ENCODE assay signal across 8 cellular contexts in genomic region chr13:45120967-45121366, GRCh38. TPM values are rescaled to one million over a fixed set of nuclear protein-coding genes. Genes with fewer than 3 reads are reported as not detected.
DNase-seq lines count a peak whose midpoint lies in the region; ATAC-seq and TF ChIP-seq lines count a peak whose summit lies in the region.

No MANE protein-coding gene starts in this region.

- WGBS in HUES64, result 2% methylated on average over 7 of the region's 7 CpGs

- H3K9ac ChIP-seq in HUES64 (ENCODE audit: low read depth, low read length) (peak overlapping the region; percentile 92), neural cell (ENCODE audit: low read length) (peak overlapping the region; percentile 69)

- TF ChIP-seq EP300 in neural cell (conservative IDR thresholded peaks at IDR 0.05; ENCODE audit: poor library complexity, severe bottlenecking), result no peak

- TF ChIP-seq RAD21 in neural cell (conservative IDR thresholded peaks at IDR 0.05), result no peak

- peaks cover 10% of the 10 kb centered on the region for H3K4me1 Mint-ChIP-seq in activated CD4-positive, alpha-beta T cell treated with anti-CD3 and anti-CD28 coated beads for 36 hours

- H3K4me3 ChIP-seq in HUES64 (ENCODE audit: low read length) (peak overlapping the region; percentile 87), neural cell (ENCODE audit: low read length) (peak overlapping the region; percentile 81)
- H3K4me3 ChIP-seq in effector memory CD4-positive, alpha-beta T cell (ENCODE audit: insufficient read depth, low read depth, low read length, poor library complexity, severe bottlenecking), result peak overlapping the region; percentile 98

- H3K27me3 Mint-ChIP-seq in activated CD4-positive, alpha-beta T cell treated with anti-CD3 and anti-CD28 coated beads for 36 hours, result no peaks in the 10 kb centered on the region

- peak overlapping the region; percentile 77 for H2AFZ ChIP-seq in neural cell (ENCODE audit: low read depth, low read length)

- TF ChIP-seq CTCF in C4-2B (conservative IDR thresholded peaks at IDR 0.05), result no peak
- TF ChIP-seq CTCF in neural cell (IDR thresholded peaks at IDR 0.05; ENCODE audit: poor library complexity, severe bottlenecking), result no peak

- H4K20me1 ChIP-seq in neural cell (ENCODE audit: insufficient read depth), result no peaks in the 10 kb centered on the region

- H3K27me3 ChIP-seq in HUES64 (ENCODE audit: insufficient read depth, low read length), result no peaks in the 10 kb centered on the region
- H3K27me3 ChIP-seq in effector memory CD4-positive, alpha-beta T cell (replicated peaks; ENCODE audit: control insufficient read depth, insufficient read depth, low read length, poor library complexity, severe bottlenecking), result no peaks in the 10 kb centered on the region
- H3K27me3 ChIP-seq in neural cell (ENCODE audit: insufficient read depth, low read depth, low read length), result peaks cover 2% of the 10 kb centered on the region

- H3K9me3 Mint-ChIP-seq in activated CD4-positive, alpha-beta T cell treated with anti-CD3 and anti-CD28 coated beads for 36 hours (ENCODE audit: low read depth), result no peaks in the 10 kb centered on the region

- peak overlapping the region; percentile 89 for H3K4me2 ChIP-seq in neural cell (ENCODE audit: low read length)

- CTCF ChIA-PET in activated CD4-positive, alpha-beta T cell treated with anti-CD3 and anti-CD28 coated beads for 36 hours (lab: Charles Lee), result interaction anchor here (1.0 to 1.5 kb wide), 2 partner anchors 10 to 219 kb away, joined by 3 read pairs; partner anchors contain the start of gene TPT1

- H3K36me3 Mint-ChIP-seq in activated CD4-positive, alpha-beta T cell treated with anti-CD3 and anti-CD28 coated beads for 36 hours (ENCODE audit: low read depth), result no peaks in the 10 kb centered on the region

- H3K27ac ChIP-seq in C4-2B (peak overlapping the region; percentile 84), HUES64 (ENCODE audit: low read depth, low read length) (peak overlapping the region; percentile 93), neural cell (ENCODE audit: low read length) (peak overlapping the region; percentile 69)
- peak overlapping the region; percentile 93 for H3K27ac ChIP-seq in effector memory CD4-positive, alpha-beta T cell (ENCODE audit: insufficient read depth, low read length, poor library complexity, severe bottlenecking)

- no peaks in the 10 kb centered on the region for H3K9me2 ChIP-seq in neural cell (ENCODE audit: insufficient read depth, low read length)

- POLR2A ChIA-PET in activated CD4-positive, alpha-beta T cell treated with anti-CD3 and anti-CD28 coated beads for 36 hours (lab: Charles Lee), result no interaction called here

- H3K79me2 ChIP-seq in neural cell (replicated peaks; ENCODE audit: insufficient read depth, low read length), result peaks cover 33% of the 10 kb centered on the region

- H3K36me3 ChIP-seq in HUES64 (ENCODE audit: insufficient read depth, low read length) (peaks cover 5% of the 10 kb centered on the region), neural cell (ENCODE audit: insufficient read depth, low read length) (no peaks in the 10 kb centered on the region)
- H3K36me3 ChIP-seq in effector memory CD4-positive, alpha-beta T cell (ENCODE audit: control insufficient read depth, insufficient read depth, low read length), result no peaks in the 10 kb centered on the region

- H3F3A ChIP-seq in neural cell (ENCODE audit: insufficient read depth, low read length, poor library complexity, severe bottlenecking), result no peaks in the 10 kb centered on the region

- H3K4me3 Mint-ChIP-seq in activated CD4-positive, alpha-beta T cell treated with anti-CD3 and anti-CD28 coated beads for 36 hours, result no peak overlapping the region

- no peak for ATAC-seq in HG02678 (IDR thresholded peaks at IDR 0.05; ENCODE audit: unreplicated experiment)
- ATAC-seq in activated CD4-positive, alpha-beta T cell treated with anti-CD3 and anti-CD28 coated beads for 36 hours, result no peak

- intact Hi-C loops in activated CD4-positive, alpha-beta T cell treated with anti-CD3 and anti-CD28 coated beads for 36 hours (cut with DNase I, micrococcal nuclease), result loop anchor here (1.0 to 10.0 kb wide), 7 partner anchors 74 to 544 kb away; partner anchors contain the start of genes COG3 (in 1 of the 2), GPALPP1 (in 1 of the 2) and NUFIP1 (in 1 of the 2)

- H3K27ac Mint-ChIP-seq in activated CD4-positive, alpha-beta T cell treated with anti-CD3 and anti-CD28 coated beads for 36 hours, result no peak overlapping the region

- H3K9me3 ChIP-seq in HUES64 (ENCODE audit: insufficient read depth, low read depth, low read length) (no peaks in the 10 kb centered on the region), neural cell (ENCODE audit: low read length) (no peaks in the 10 kb centered on the region)
- H3K9me3 ChIP-seq in effector memory CD4-positive, alpha-beta T cell (ENCODE audit: control insufficient read depth, low read length), result no peaks in the 10 kb centered on the region

- DNase-seq in effector memory CD4-positive, alpha-beta T cell, result no peak
- no peak for DNase-seq in superior temporal gyrus (ENCODE audit: extremely low spot score)
- DNase-seq in stimulated activated CD8-positive, alpha-beta memory T cell treated with anti-CD3 and anti-CD28 coated beads, Interleukin-4, amount 100 ng/mL, for 48 hours, result no peak
- no peak for DNase-seq in activated CD4-positive, alpha-beta T cell treated with anti-CD3 and anti-CD28 coated beads for 36 hours

- H3K4me1 ChIP-seq in HUES64 (ENCODE audit: insufficient read depth, low read length), result peaks cover 11% of the 10 kb centered on the region
- peaks cover 7% of the 10 kb centered on the region for H3K4me1 ChIP-seq in effector memory CD4-positive, alpha-beta T cell (ENCODE audit: control insufficient read depth, insufficient read depth, low read length, poor library complexity, severe bottlenecking)

TF ChIP-seq in neural cell, 6 proteins besides CTCF, POLR2A, EP300 and RAD21:
- no peak for TF ChIP-seq POLR2AphosphoS5 (IDR thresholded peaks at IDR 0.05)

RNA-seq across cellular contexts. Expression of gene GTF2F2, which starts 0.7 kb away (rescaled TPM):
- polyA plus RNA-seq in HUES64 (2013, experiment 1 of 2), result 29.2 TPM
- 31.4 TPM for polyA plus RNA-seq in HUES64 (2013, experiment 2 of 2)
- polyA plus RNA-seq in neural cell, result 28.7 and 29.6 TPM in 2 replicates
- 18.7 and 24.2 TPM in 2 replicates for polyA minus RNA-seq in neural cell
- 10 to 100 TPM; 19.9 to 25.6 TPM for total RNA-seq in activated CD4-positive, alpha-beta T cell treated with anti-CD3 and anti-CD28 coated beads for 36 hours
